In genomic region chr2:240134956-240135520, GRCh38 we compare ENCODE assay signal across 1 cellular context.
TF ChIP-seq lines count a peak whose summit lies in the region.

No MANE protein-coding gene starts in this region.

TF ChIP-seq in liver, 16 proteins besides CTCF, POLR2A, EP300 and RAD21 (continued from another document):
- TF ChIP-seq YY1 (IDR thresholded peaks at IDR 0.05) (no peak), FOXA2 (IDR thresholded peaks at IDR 0.05) (no peak), GABPA (IDR thresholded peaks at IDR 0.05 in 1 of 2, conservative IDR thresholded peaks at IDR 0.05 in 1 of 2) (no peak), ZBTB33 (IDR thresholded peaks at IDR 0.05) (no peak), JUND (IDR thresholded peaks at IDR 0.05) (no peak), FOXA1 (IDR thresholded peaks at IDR 0.05) (no peak), RXRA (IDR thresholded peaks at IDR 0.05) (no peak), ATF3 (IDR thresholded peaks at IDR 0.05) (no peak)
